In genomic region chr5:58940446-58940845, GRCh38 we compare ENCODE assay signal across 1 cellular context.
TF ChIP-seq lines count a peak whose summit lies in the region.

No MANE protein-coding gene starts in this region.

TF ChIP-seq in SK-N-SH treated with all-trans-retinoic acid at 6 μM for 48 hours, 23 proteins besides CTCF, POLR2A, EP300 and RAD21 (continued from another document):
- TF ChIP-seq CREB5 (CRISPR knock-in tag; IDR thresholded peaks at IDR 0.05; ENCODE audit: low read depth) (no peak), ARNTL (CRISPR knock-in tag; IDR thresholded peaks at IDR 0.05; ENCODE audit: borderline replicate concordance, low read depth) (no peak), ZNF8 (CRISPR knock-in tag; IDR thresholded peaks at IDR 0.05) (no peak), CSDC2 (CRISPR knock-in tag; IDR thresholded peaks at IDR 0.05) (no peak), SNAI2 (CRISPR knock-in tag; IDR thresholded peaks at IDR 0.05) (no peak), TCF4 (CRISPR knock-in tag; IDR thresholded peaks at IDR 0.05; ENCODE audit: borderline replicate concordance) (no peak), ZFP30 (CRISPR knock-in tag; IDR thresholded peaks at IDR 0.05) (no peak), RARB (CRISPR knock-in tag; IDR thresholded peaks at IDR 0.05) (no peak), CSRNP3 (CRISPR knock-in tag; IDR thresholded peaks at IDR 0.05) (no peak), TOX (CRISPR knock-in tag; IDR thresholded peaks at IDR 0.05; ENCODE audit: borderline replicate concordance) (no peak), ESRRG (CRISPR knock-in tag; IDR thresholded peaks at IDR 0.05) (no peak), ZFP3 (CRISPR knock-in tag; IDR thresholded peaks at IDR 0.05) (no peak), POU6F1 (CRISPR knock-in tag; IDR thresholded peaks at IDR 0.05; ENCODE audit: borderline replicate concordance, low read depth) (no peak)
TF ChIP-seq in SK-N-SH treated with all-trans-retinoic acid at 6 μM for 48 hours: peak in this region for 0.
